ENCODE assay signal across 16 cellular contexts in genomic region chr22:50715250-50715649, GRCh38. TPM values are rescaled to one million over a fixed set of nuclear protein-coding genes. Genes with fewer than 3 reads are reported as not detected.
DNase-seq lines count a peak whose midpoint lies in the region; ATAC-seq and TF ChIP-seq lines count a peak whose summit lies in the region.
"Had no signal": no experiment of that assay in that cellular context is flagged by ENCODE, and none has a peak within 500 bp of the region (broad histone marks: within the 10 kb centered on the region; RNA-seq: fewer than 3 reads in every experiment).

No MANE protein-coding gene starts in this region.

- H3K27ac Mint-ChIP-seq in stimulated activated effector memory CD8-positive, alpha-beta T cell treated with anti-CD3 and anti-CD28 coated beads, Interleukin-12 subunit alpha, Interleukin-12 subunit beta, amount 100 ng/mL, for 72 hours: no peak overlapping the region
- H3K27ac Mint-ChIP-seq: CD4-positive, CD25-positive, alpha-beta regulatory T cell had no signal

- no peak overlapping the region for H3K4me3 ChIP-seq in left ventricle myocardium inferior
- H3K4me3 ChIP-seq: BLaER1 treated with 17β-estradiol and CSF1 and Interleukin-3, amounts not matched to agents 10 nM and 100 nM had no signal

- H3K9me3 ChIP-seq in left ventricle myocardium inferior (replicated peaks): no peaks in the 10 kb centered on the region
- H3K9me3 ChIP-seq: BLaER1 treated with 17β-estradiol and CSF1 and Interleukin-3, amounts not matched to agents 10 nM and 100 nM had no signal

- no peaks in the 10 kb centered on the region for H3K9me3 Mint-ChIP-seq in stimulated activated effector memory CD8-positive, alpha-beta T cell treated with anti-CD3 and anti-CD28 coated beads, Interleukin-12 subunit alpha, Interleukin-12 subunit beta, amount 100 ng/mL, for 72 hours

- no peak for DNase-seq in left ventricle myocardium inferior
- DNase-seq in cardiac septum (ENCODE audit: low spot score): no peak
- DNase-seq in left lobe of liver (ENCODE audit: low spot score): no peak
- DNase-seq in stimulated activated effector memory CD8-positive, alpha-beta T cell treated with anti-CD3 and anti-CD28 coated beads, Interleukin-12 subunit alpha, Interleukin-12 subunit beta, amount 100 ng/mL, for 72 hours (ENCODE audit: low spot score in 2 of 2): no peak
- no peak for DNase-seq in NCI-H2029 (lab: John Stamatoyannopoulos, UW)
- DNase-seq in SHP77 (lab: John Stamatoyannopoulos, UW): no peak
- DNase-seq in dermis blood vessel endothelial cell: no peak
- DNase-seq: ACHN; Calu3; CD4-positive, CD25-positive, alpha-beta regulatory T cell; DMS 273 treated with DMSO at 0.1 percent for 48 hours had no signal

- H3K4me1 Mint-ChIP-seq in stimulated activated effector memory CD8-positive, alpha-beta T cell treated with anti-CD3 and anti-CD28 coated beads, Interleukin-12 subunit alpha, Interleukin-12 subunit beta, amount 100 ng/mL, for 72 hours: peaks cover 11% of the 10 kb centered on the region
- H3K4me1 Mint-ChIP-seq: CD4-positive, CD25-positive, alpha-beta regulatory T cell had no signal

- peaks cover 9% of the 10 kb centered on the region for H3K36me3 ChIP-seq in left ventricle myocardium inferior

- TF ChIP-seq CTCF in left ventricle myocardium inferior (IDR thresholded peaks at IDR 0.05; ENCODE audit: borderline replicate concordance): no peak

- H3K36me3 Mint-ChIP-seq in stimulated activated effector memory CD8-positive, alpha-beta T cell treated with anti-CD3 and anti-CD28 coated beads, Interleukin-12 subunit alpha, Interleukin-12 subunit beta, amount 100 ng/mL, for 72 hours: no peaks in the 10 kb centered on the region
- H3K36me3 Mint-ChIP-seq: CD4-positive, CD25-positive, alpha-beta regulatory T cell had no signal

- H3K27ac ChIP-seq in left ventricle myocardium inferior (replicated peaks): peak overlapping the region; percentile 76
- H3K27ac ChIP-seq: BLaER1 treated with 17β-estradiol and CSF1 and Interleukin-3, amounts not matched to agents 10 nM and 100 nM; HL-60 had no signal

- H3K27me3 ChIP-seq in left ventricle myocardium inferior (ENCODE audit: low read depth): peaks cover 12% of the 10 kb centered on the region
- H3K27me3 ChIP-seq: BLaER1 treated with 17β-estradiol and CSF1 and Interleukin-3, amounts not matched to agents 10 nM and 100 nM had no signal

- H3K4me1 ChIP-seq in left ventricle myocardium inferior: peaks cover 56% of the 10 kb centered on the region

- peak; percentile 3 for ATAC-seq in left lobe of liver
- ATAC-seq in stimulated activated effector memory CD8-positive, alpha-beta T cell treated with anti-CD3 and anti-CD28 coated beads, Interleukin-12 subunit alpha, Interleukin-12 subunit beta, amount 100 ng/mL, for 72 hours: peak; percentile 31
- ATAC-seq: HCT116 had no signal

- intact Hi-C loops in left ventricle myocardium inferior (cut with micrococcal nuclease): no loop called here
- intact Hi-C loops in cardiac septum (cut with DNase I): no loop called here

- no peak overlapping the region for H3K4me3 Mint-ChIP-seq in stimulated activated effector memory CD8-positive, alpha-beta T cell treated with anti-CD3 and anti-CD28 coated beads, Interleukin-12 subunit alpha, Interleukin-12 subunit beta, amount 100 ng/mL, for 72 hours
- H3K4me3 Mint-ChIP-seq: CD4-positive, CD25-positive, alpha-beta regulatory T cell had no signal

RNA-seq across cellular contexts. Expression of gene ACR, which starts 22.8 kb away (rescaled TPM):
- total RNA-seq in left ventricle myocardium inferior (0.30 TPM), cardiac septum (0.40 TPM), left lobe of liver (0.83 TPM), dermis blood vessel endothelial cell (0.34 and 0.79 TPM in 2 replicates)
- total RNA-seq: A172; Calu3; CD4-positive, CD25-positive, alpha-beta regulatory T cell; Daoy had no signal

RNA-seq across cellular contexts. Expression of gene SHANK3, which starts 42.6 kb away (rescaled TPM):
- total RNA-seq in left ventricle myocardium inferior (23.1 TPM), cardiac septum (25.9 TPM), left lobe of liver (22.8 TPM), dermis blood vessel endothelial cell (33.0 and 42.7 TPM in 2 replicates)
